In genomic region chr2:119011162-119011909, GRCh38 we compare ENCODE assay signal across 9 cellular contexts.
DNase-seq lines count a peak whose midpoint lies in the region; ATAC-seq and TF ChIP-seq lines count a peak whose summit lies in the region.
"Had no signal": no experiment of that assay in that cellular context is flagged by ENCODE, and none has a peak within 500 bp of the region (broad histone marks: within the 10 kb centered on the region; RNA-seq: fewer than 3 reads in every experiment).

No MANE protein-coding gene starts in this region.

- no peaks in the 10 kb centered on the region for H3K79me2 ChIP-seq in neural cell (replicated peaks; ENCODE audit: insufficient read depth, low read length)

- H3K27me3 ChIP-seq in neural cell (ENCODE audit: insufficient read depth, low read depth, low read length): peaks cover 22% of the 10 kb centered on the region

- H3K36me3 ChIP-seq in neural cell (ENCODE audit: insufficient read depth, low read length): no peaks in the 10 kb centered on the region
- H3K36me3 ChIP-seq: neutrophil had no signal

- peak; percentile 46 for ATAC-seq in HG02798 (IDR thresholded peaks at IDR 0.05; ENCODE audit: poor library complexity, unreplicated experiment)
- no peak for ATAC-seq in HG02588 (IDR thresholded peaks at IDR 0.05; ENCODE audit: unreplicated experiment)
- ATAC-seq in GM18498 (IDR thresholded peaks at IDR 0.05; ENCODE audit: unreplicated experiment): no peak

- peak overlapping the region; percentile 50 for H3K4me3 ChIP-seq in neural cell (ENCODE audit: low read length)

- DNase-seq in Daoy (ENCODE audit: low read depth): peak; percentile 69
- peak; percentile 26 for DNase-seq in RPMI7951 (ENCODE audit: low read depth)
- DNase-seq in fibroblast of peridontal ligament (ENCODE audit: extremely low read depth): peak; percentile 17
- DNase-seq in NCI-H128 (lab: John Stamatoyannopoulos, UW; ENCODE audit: unreplicated experiment): no peak

- H2AFZ ChIP-seq in neural cell (ENCODE audit: low read depth, low read length): no peak overlapping the region

- TF ChIP-seq CTCF in neural cell (IDR thresholded peaks at IDR 0.05; ENCODE audit: poor library complexity, severe bottlenecking): peak; percentile 72

- TF ChIP-seq EP300 in neural cell (conservative IDR thresholded peaks at IDR 0.05; ENCODE audit: poor library complexity, severe bottlenecking): no peak

- H3K9me3 ChIP-seq in neural cell (ENCODE audit: low read length): no peaks in the 10 kb centered on the region
- H3K9me3 ChIP-seq: neutrophil had no signal

- H4K20me1 ChIP-seq in neural cell (ENCODE audit: insufficient read depth): no peaks in the 10 kb centered on the region

- no peaks in the 10 kb centered on the region for H3K9me2 ChIP-seq in neural cell (ENCODE audit: insufficient read depth, low read length)

- H3K27ac ChIP-seq in neural cell (ENCODE audit: low read length): no peak overlapping the region
- H3K27ac ChIP-seq: neutrophil had no signal

- TF ChIP-seq RAD21 in neural cell (conservative IDR thresholded peaks at IDR 0.05): peak; percentile 77

- no peak overlapping the region for H3K9ac ChIP-seq in neural cell (ENCODE audit: low read length)

- H3K4me2 ChIP-seq in neural cell (ENCODE audit: low read length): no peak overlapping the region

- H3F3A ChIP-seq in neural cell (ENCODE audit: insufficient read depth, low read length, poor library complexity, severe bottlenecking): no peaks in the 10 kb centered on the region

TF ChIP-seq in neural cell, 6 proteins besides CTCF, POLR2A, EP300 and RAD21:
- TF ChIP-seq TAF1 (IDR thresholded peaks at IDR 0.05; ENCODE audit: low read depth) (no peak), SMC3 (conservative IDR thresholded peaks at IDR 0.05; ENCODE audit: poor library complexity) (peak; percentile 79)
